In genomic region chr10:34537629-34538231, GRCh38 we compare ENCODE assay signal across 2 cellular contexts.
TF ChIP-seq lines count a peak whose summit lies in the region.

No MANE protein-coding gene starts in this region.

TF ChIP-seq in liver, 16 proteins besides CTCF, POLR2A, EP300 and RAD21 (continued from another document):
- no peak for TF ChIP-seq EGR1 (IDR thresholded peaks at IDR 0.05; ENCODE audit: low read depth in 2 of 2)
- no peak for TF ChIP-seq GABPA (IDR thresholded peaks at IDR 0.05 in 1 of 2, conservative IDR thresholded peaks at IDR 0.05 in 1 of 2)
- TF ChIP-seq HNF4A (conservative IDR thresholded peaks at IDR 0.05) = no peak
- no peak for TF ChIP-seq JUND (IDR thresholded peaks at IDR 0.05)
- TF ChIP-seq SP1 (IDR thresholded peaks at IDR 0.05) = no peak
- TF ChIP-seq REST (IDR thresholded peaks at IDR 0.05) = no peak
- TF ChIP-seq NR2F2 (IDR thresholded peaks at IDR 0.05) = no peak
- TF ChIP-seq RXRA (IDR thresholded peaks at IDR 0.05) = no peak
- TF ChIP-seq YY1 (IDR thresholded peaks at IDR 0.05) = no peak
- no peak for TF ChIP-seq FOXA2 (IDR thresholded peaks at IDR 0.05)
- no peak for TF ChIP-seq ATF3 (IDR thresholded peaks at IDR 0.05)
- TF ChIP-seq ZBTB33 (IDR thresholded peaks at IDR 0.05) = no peak

TF ChIP-seq in HepG2, 621 proteins besides CTCF, POLR2A, EP300 and RAD21 (continued from another document):
- TF ChIP-seq SNAPC5 (CRISPR knock-in tag; IDR thresholded peaks at IDR 0.05; ENCODE audit: borderline replicate concordance) = no peak
